Comparison of ENCODE assay signal across 15 cellular contexts in genomic region chr20:59645761-59646171, GRCh38. TPM values are rescaled to one million over a fixed set of nuclear protein-coding genes. Genes with fewer than 3 reads are reported as not detected.
DNase-seq lines count a peak whose midpoint lies in the region; ATAC-seq and TF ChIP-seq lines count a peak whose summit lies in the region.
"Had no signal": no experiment of that assay in that cellular context is flagged by ENCODE, and none has a peak within 500 bp of the region (broad histone marks: within the 10 kb centered on the region; RNA-seq: fewer than 3 reads in every experiment).

No MANE protein-coding gene starts in this region.

- no peaks in the 10 kb centered on the region for H3K4me1 Mint-ChIP-seq in type B pancreatic cell (ENCODE audit: unreplicated experiment)
- no peaks in the 10 kb centered on the region for H3K4me1 Mint-ChIP-seq in activated T-cell treated with anti-CD3 and anti-CD28 coated beads, Interleukin-2, amount 50 U/mL, for 24 hours (ENCODE audit: low read depth)
- H3K4me1 Mint-ChIP-seq: activated CD4-positive, alpha-beta T cell treated with anti-CD3 and anti-CD28 coated beads, Interleukin-2, amount 10 ng/mL, durations not matched to agents 7 days and 5 days; naive B cell had no signal

- H3K27me3 ChIP-seq in left ventricle myocardium inferior (ENCODE audit: low read depth), result no peaks in the 10 kb centered on the region

- H3K4me1 ChIP-seq in left ventricle myocardium inferior, result peaks cover 13% of the 10 kb centered on the region

- H3K27ac Mint-ChIP-seq in type B pancreatic cell, result no peak overlapping the region
- no peak overlapping the region for H3K27ac Mint-ChIP-seq in activated T-cell treated with anti-CD3 and anti-CD28 coated beads, Interleukin-2, amount 50 U/mL, for 24 hours
- H3K27ac Mint-ChIP-seq: activated CD4-positive, alpha-beta T cell treated with anti-CD3 and anti-CD28 coated beads, Interleukin-2, amount 10 ng/mL, durations not matched to agents 7 days and 5 days; naive B cell had no signal

- H3K4me3 ChIP-seq in left ventricle myocardium inferior, result no peak overlapping the region

- peak; percentile 53 for TF ChIP-seq CTCF in left ventricle myocardium inferior (IDR thresholded peaks at IDR 0.05; ENCODE audit: borderline replicate concordance)
- peak; percentile 56 for TF ChIP-seq CTCF in type B pancreatic cell (conservative IDR thresholded peaks at IDR 0.05)

- intact Hi-C loops in left ventricle myocardium inferior (cut with micrococcal nuclease), result no loop called here

- no peaks in the 10 kb centered on the region for H3K36me3 Mint-ChIP-seq in type B pancreatic cell
- no peaks in the 10 kb centered on the region for H3K36me3 Mint-ChIP-seq in activated T-cell treated with anti-CD3 and anti-CD28 coated beads, Interleukin-2, amount 50 U/mL, for 24 hours (ENCODE audit: low read depth)

- ATAC-seq in GM21529 (IDR thresholded peaks at IDR 0.05; ENCODE audit: unreplicated experiment), result no peak

- no peak overlapping the region for H3K4me3 Mint-ChIP-seq in type B pancreatic cell
- H3K4me3 Mint-ChIP-seq in activated T-cell treated with anti-CD3 and anti-CD28 coated beads, Interleukin-2, amount 50 U/mL, for 24 hours, result no peak overlapping the region
- H3K4me3 Mint-ChIP-seq: activated CD4-positive, alpha-beta T cell treated with anti-CD3 and anti-CD28 coated beads, Interleukin-2, amount 10 ng/mL, durations not matched to agents 7 days and 5 days; naive B cell had no signal

- peaks cover 21% of the 10 kb centered on the region for H3K27me3 Mint-ChIP-seq in type B pancreatic cell
- H3K27me3 Mint-ChIP-seq in activated T-cell treated with anti-CD3 and anti-CD28 coated beads, Interleukin-2, amount 50 U/mL, for 24 hours, result peaks cover 27% of the 10 kb centered on the region

- in situ Hi-C loops in SK-MEL-5 (cut with HindIII; ENCODE audit: low pct_unique_long_range_greater_than_20kb, low sequenced_read_pairs), result no loop called here

- H3K36me3 ChIP-seq in left ventricle myocardium inferior, result no peaks in the 10 kb centered on the region

- peaks cover 11% of the 10 kb centered on the region for H3K9me3 Mint-ChIP-seq in type B pancreatic cell
- peaks cover 7% of the 10 kb centered on the region for H3K9me3 Mint-ChIP-seq in activated T-cell treated with anti-CD3 and anti-CD28 coated beads, Interleukin-2, amount 50 U/mL, for 24 hours
- H3K9me3 Mint-ChIP-seq: activated CD4-positive, alpha-beta T cell treated with anti-CD3 and anti-CD28 coated beads, Interleukin-2, amount 10 ng/mL, durations not matched to agents 7 days and 5 days had no signal

- no peaks in the 10 kb centered on the region for H3K9me3 ChIP-seq in left ventricle myocardium inferior (replicated peaks)

- H3K27ac ChIP-seq in left ventricle myocardium inferior (replicated peaks), result no peak overlapping the region

- DNase-seq in SIG-M5 treated with dmso at 0.1 percent for 504 hours (lab: John Stamatoyannopoulos, UW; ENCODE audit: unreplicated experiment) (peak; percentile 8), SIG-M5 (lab: John Stamatoyannopoulos, UW) (no peak), SK-MEL-5 (ENCODE audit: low read depth, low spot score) (peak; percentile 43), left ventricle myocardium inferior (no peak), type B pancreatic cell (ENCODE audit: extremely low spot score, unreplicated experiment) (peak; percentile 47), DMS 273 treated with DMSO at 0.1 percent for 48 hours (lab: John Stamatoyannopoulos, UW) (no peak)
- no peak for DNase-seq in activated T-cell treated with anti-CD3 and anti-CD28 coated beads, Interleukin-2, amount 50 U/mL, for 24 hours
- DNase-seq: activated CD4-positive, alpha-beta T cell treated with anti-CD3 and anti-CD28 coated beads, Interleukin-2, amount 10 ng/mL, durations not matched to agents 7 days and 5 days; activated gamma-delta T cell treated with Interleukin-2 at 50 U/mL for 16 hours; naive B cell; NCI-H1436; NCI-H774 had no signal

RNA-seq across cellular contexts. Expression of gene PHACTR3, which starts 41.4 kb away (rescaled TPM):
- not detected in 2 replicates for total RNA-seq in SK-MEL-5 (2014; rRNA removed; shearing (Covaris generic))
- polyA plus RNA-seq in SK-MEL-5 (2015; cell fraction: cytosol; rRNA removed), result 0.18 TPM in 1 of 2 replicates, not detected in the other
- 0.24 TPM in 1 of 2 replicates, not detected in the other for polyA plus RNA-seq in SK-MEL-5 (2015; cell fraction: nucleus; rRNA removed)
- total RNA-seq in left ventricle myocardium inferior, result 4.3 TPM
- total RNA-seq in type B pancreatic cell (ENCODE audit: low replicate concordance), result 0.55 and 2.1 TPM in 2 replicates
- total RNA-seq: activated CD4-positive, alpha-beta T cell treated with anti-CD3 and anti-CD28 coated beads, Interleukin-2, amount 10 ng/mL, durations not matched to agents 7 days and 5 days; fibroblast of lung; HT1080 had no signal
- polyA plus RNA-seq: fibroblast of lung had no signal

Comparison
In these comparisons a context has a peak if more than half of its experiments do, and no peak if none do; other contexts are left out.
1. DNase-seq: peak in SIG-M5 treated with dmso at 0.1 percent for 504 hours (single experiment), SK-MEL-5 (single experiment) and type B pancreatic cell (single experiment); none in SIG-M5 (single experiment), left ventricle myocardium inferior (single experiment), activated T-cell treated with anti-CD3 and anti-CD28 coated beads, Interleukin-2, amount 50 U/mL, for 24 hours (single experiment) and DMS 273 treated with DMSO at 0.1 percent for 48 hours (single experiment).